Comparison of ENCODE assay signal across 15 cellular contexts in genomic region chr10:128077155-128077875, GRCh38. TPM values are rescaled to one million over a fixed set of nuclear protein-coding genes. Genes with fewer than 3 reads are reported as not detected.
DNase-seq lines count a peak whose midpoint lies in the region; ATAC-seq and TF ChIP-seq lines count a peak whose summit lies in the region.
"Had no signal": no experiment of that assay in that cellular context is flagged by ENCODE, and none has a peak within 500 bp of the region (broad histone marks: within the 10 kb centered on the region; RNA-seq: fewer than 3 reads in every experiment).

No MANE protein-coding gene starts in this region.

- no peaks in the 10 kb centered on the region for H3K4me1 ChIP-seq in sigmoid colon

- no peak for TF ChIP-seq POLR2A in sigmoid colon (IDR thresholded peaks at IDR 0.05)

- H3K27ac Mint-ChIP-seq in glutamatergic neuron (ENCODE audit: unreplicated experiment) = no peak overlapping the region

- H3K36me3 Mint-ChIP-seq in glutamatergic neuron (ENCODE audit: unreplicated experiment) = no peaks in the 10 kb centered on the region

- WGBS in sigmoid colon, 2 donors = 89 to 94% methylated on average over 21 of the region's 21 CpGs

- no peak for TF ChIP-seq EP300 in sigmoid colon (IDR thresholded peaks at IDR 0.05)

- H3K9me3 ChIP-seq in sigmoid colon = no peaks in the 10 kb centered on the region

- DNase-seq in Right ventricle myocardium inferior (ENCODE audit: missing footprints) (peak; percentile 26), cardiac septum (ENCODE audit: low spot score) (no peak), glutamatergic neuron (peak; percentile 14), sigmoid colon (peak; percentile 50), NCI-H2107 treated with DMSO at 0.1 percent for 48 hours (lab: John Stamatoyannopoulos, UW; ENCODE audit: unreplicated experiment) (no peak)
- no peak for DNase-seq in stimulated activated CD8-positive, alpha-beta memory T cell treated with anti-CD3 and anti-CD28 coated beads, Interleukin-4, amount 100 ng/mL, for 48 hours
- DNase-seq: ACHN, AML-193, COR-L47, EL, NCI-H1105, NCI-H187, NCI-H69, SHP77 treated with DMSO at 0.1 percent for 48 hours had no signal

- TF ChIP-seq CTCF in glutamatergic neuron (IDR thresholded peaks at IDR 0.05; ENCODE audit: partially characterized antibody, unreplicated experiment) (no peak), sigmoid colon (IDR thresholded peaks at IDR 0.05) (no peak)

- peaks cover 7% of the 10 kb centered on the region for H3K27me3 Mint-ChIP-seq in glutamatergic neuron (ENCODE audit: unreplicated experiment)

- H3K27ac ChIP-seq in sigmoid colon = no peak overlapping the region

- peaks cover 4% of the 10 kb centered on the region for H3K9me3 Mint-ChIP-seq in glutamatergic neuron (ENCODE audit: unreplicated experiment)

- no peak overlapping the region for H3K4me3 Mint-ChIP-seq in glutamatergic neuron (ENCODE audit: unreplicated experiment)

- H3K36me3 ChIP-seq in sigmoid colon = peaks cover 0 to 36% (median 0%) of the 10 kb centered on the region in 4 donors

- ATAC-seq in Right ventricle myocardium inferior (no peak), GM18520 (IDR thresholded peaks at IDR 0.05; ENCODE audit: unreplicated experiment) (no peak)

- no peaks in the 10 kb centered on the region for H3K27me3 ChIP-seq in sigmoid colon

- intact Hi-C loops in Right ventricle myocardium inferior (cut with DNase I) = no loop called here
- intact Hi-C loops in cardiac septum (cut with DNase I) = no loop called here
- intact Hi-C loops in sigmoid colon (cut with DNase I) = no loop called here

- H3K4me1 Mint-ChIP-seq in glutamatergic neuron (ENCODE audit: low read depth, unreplicated experiment) = peaks cover 18% of the 10 kb centered on the region

- H3K4me3 ChIP-seq in sigmoid colon = no peak overlapping the region

RNA-seq across cellular contexts. Expression of gene MKI67, which starts 48.9 kb away (rescaled TPM):
- total RNA-seq in Right ventricle myocardium inferior (2.1 TPM), cardiac septum (1.1 TPM), glutamatergic neuron (ENCODE audit: unreplicated experiment) (14.7 TPM), sigmoid colon (1 to 10 TPM in 2 of 4 donors, under 1 TPM in 2; 0.49 to 2.0 (median 1.2) TPM)
- 10 to 100 TPM in 1 of 3 donors, 1 to 10 TPM in 1, under 1 TPM in 1; 0.60 to 29.0 (median 1.2) TPM for polyA plus RNA-seq in sigmoid colon

Comparison
In these comparisons a context has a peak if more than half of its experiments do, and no peak if none do; other contexts are left out.
1. DNase-seq: peak in Right ventricle myocardium inferior (single experiment), glutamatergic neuron (single experiment) and sigmoid colon (single experiment); none in cardiac septum (single experiment), NCI-H2107 treated with DMSO at 0.1 percent for 48 hours (single experiment) and stimulated activated CD8-positive, alpha-beta memory T cell treated with anti-CD3 and anti-CD28 coated beads, Interleukin-4, amount 100 ng/mL, for 48 hours (single experiment).